In the genomic region with DNA sequence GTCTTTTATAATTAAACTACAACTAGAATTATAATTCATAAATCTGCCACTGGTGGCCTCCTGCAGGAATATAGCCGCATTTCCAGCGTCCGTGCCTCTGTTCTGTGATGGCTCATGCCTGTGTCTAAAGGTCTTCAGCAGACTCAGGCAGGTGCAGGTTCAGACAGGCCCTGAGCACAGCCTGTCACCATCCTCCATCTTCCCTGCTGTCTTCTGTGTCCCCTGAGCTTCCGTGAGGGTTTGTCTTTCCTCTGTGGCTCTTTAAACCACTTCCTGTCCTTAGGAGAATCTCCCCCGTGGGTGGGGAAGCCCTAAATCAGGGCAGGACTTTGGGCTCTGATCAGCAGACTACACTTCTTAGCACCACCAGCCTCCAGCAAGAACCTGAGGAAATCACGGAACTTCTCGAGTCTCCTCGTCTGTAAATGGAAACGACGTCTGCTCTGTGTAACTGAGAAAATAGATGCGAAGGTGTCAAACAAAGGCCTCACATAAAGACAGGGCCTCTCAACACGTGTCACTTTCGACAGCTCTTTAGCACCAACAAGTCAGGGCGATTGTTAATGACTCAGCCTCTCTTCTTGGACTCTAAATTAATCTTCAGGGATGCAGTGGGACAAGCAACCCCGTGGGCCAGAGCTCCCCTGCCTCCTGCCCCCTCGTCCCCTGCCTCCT, we compare ENCODE assay signal across 15 cellular contexts. TPM values are rescaled to one million over a fixed set of nuclear protein-coding genes. Genes with fewer than 3 reads are reported as not detected.
DNase-seq lines count a peak whose midpoint lies in the region; ATAC-seq and TF ChIP-seq lines count a peak whose summit lies in the region.
"Had no signal": no experiment of that assay in that cellular context is flagged by ENCODE, and none has a peak within 500 bp of the region (broad histone marks: within the 10 kb centered on the region; RNA-seq: fewer than 3 reads in every experiment).

No MANE protein-coding gene starts in this region.

- H3K27me3 Mint-ChIP-seq in endodermal cell (ENCODE audit: insufficient read depth): no peaks in the 10 kb centered on the region
- H3K27me3 Mint-ChIP-seq: B cell had no signal

- H3K9me3 Mint-ChIP-seq in endodermal cell: no peaks in the 10 kb centered on the region

- no peak overlapping the region for H3K4me3 Mint-ChIP-seq in endodermal cell
- H3K4me3 Mint-ChIP-seq: B cell had no signal

- H3K9ac ChIP-seq in BLaER1 (no peak overlapping the region), Loucy (ENCODE audit: low read depth, low read length, poor library complexity, severe bottlenecking) (peak overlapping the region; percentile 55), endodermal cell (ENCODE audit: extremely low read depth, low read length, poor library complexity, severe bottlenecking) (no peak overlapping the region)

- H2AFZ ChIP-seq in Loucy (ENCODE audit: low read length): no peak overlapping the region

- H4K20me1 ChIP-seq in BLaER1: no peaks in the 10 kb centered on the region
- no peaks in the 10 kb centered on the region for H4K20me1 ChIP-seq in Loucy (ENCODE audit: insufficient read depth, low read length, poor library complexity, severe bottlenecking)

- peaks cover 16% of the 10 kb centered on the region for H3K36me3 Mint-ChIP-seq in endodermal cell (ENCODE audit: low read depth)

- 90% methylated on average over 16 of the region's 16 CpGs for WGBS in endodermal cell (ENCODE audit: insufficient coverage in 1 of 2, insufficient read length in 1 of 2), 2 experiments

- H3K4me1 ChIP-seq in BLaER1: peaks cover 42% of the 10 kb centered on the region
- H3K4me1 ChIP-seq in Loucy (ENCODE audit: insufficient read depth, low read length, poor library complexity, severe bottlenecking): peaks cover 58% of the 10 kb centered on the region
- H3K4me1 ChIP-seq in endodermal cell (ENCODE audit: control insufficient read depth, insufficient read depth, low read length): no peaks in the 10 kb centered on the region
- H3K4me1 ChIP-seq: stomach had no signal

- H3K9me3 ChIP-seq in BLaER1 (no peaks in the 10 kb centered on the region), Loucy (ENCODE audit: insufficient read depth, low read depth, low read length) (no peaks in the 10 kb centered on the region), endodermal cell (ENCODE audit: control insufficient read depth, low read length) (no peaks in the 10 kb centered on the region)
- H3K9me3 ChIP-seq: stomach had no signal

- H3K4me1 Mint-ChIP-seq in endodermal cell: no peaks in the 10 kb centered on the region

- H3K79me2 ChIP-seq in Loucy (ENCODE audit: insufficient read depth, low read length): no peaks in the 10 kb centered on the region

- H3K4me2 ChIP-seq in BLaER1: peak overlapping the region; percentile 62
- H3K4me2 ChIP-seq in Loucy (ENCODE audit: low read depth, low read length, poor library complexity, severe bottlenecking): peak overlapping the region; percentile 12

- H3K4me3 ChIP-seq in BLaER1 (no peak overlapping the region), Loucy (ENCODE audit: low read length, poor library complexity, severe bottlenecking) (no peak overlapping the region), endodermal cell (ENCODE audit: low read length) (no peak overlapping the region)
- H3K4me3 ChIP-seq: stomach had no signal

- DNase-seq in GM13977 (ENCODE audit: low spot score) (peak; percentile 56), endodermal cell (no peak), NCI-H1436 (lab: John Stamatoyannopoulos, UW) (no peak)
- DNase-seq: effector CD4-positive, alpha-beta T cell; foreskin melanocyte; NCI-H2081 treated with DMSO at 0.1 percent for 48 hours; stimulated activated CD4-positive, alpha-beta T cell treated with anti-CD3 and anti-CD28 coated beads, Interleukin-4, amount 100 ng/mL, for 24 hours; stomach had no signal

- H3K27ac ChIP-seq in BLaER1: no peak overlapping the region; the same call in 1 of the 2 replicates
- H3K27ac ChIP-seq in endodermal cell (ENCODE audit: low read depth, low read length): no peak overlapping the region
- H3K27ac ChIP-seq: stomach had no signal

- TF ChIP-seq CTCF in GM13977 (IDR thresholded peaks at IDR 0.05; ENCODE audit: extremely low read depth, insufficient read depth, missing control alignments): no peak
- no peak for TF ChIP-seq CTCF in Loucy (conservative IDR thresholded peaks at IDR 0.05; ENCODE audit: low read length)
- no peak for TF ChIP-seq CTCF in endodermal cell (conservative IDR thresholded peaks at IDR 0.05)

- H3K27ac Mint-ChIP-seq in endodermal cell: peak overlapping the region; percentile 16
- H3K27ac Mint-ChIP-seq: B cell had no signal

- in situ Hi-C loops in GM13977 (cut with MboI; ENCODE audit: low pct_unique_long_range_greater_than_20kb, low sequenced_read_pairs, unreplicated experiment): loop anchor here (10.0 kb wide), 2 partner anchors 163 to 273 kb away; no protein-coding TSS in a partner anchor

- no peaks in the 10 kb centered on the region for H3K27me3 ChIP-seq in BLaER1
- H3K27me3 ChIP-seq in Loucy (ENCODE audit: insufficient read depth, low read length, poor library complexity, severe bottlenecking): no peaks in the 10 kb centered on the region
- H3K27me3 ChIP-seq in endodermal cell (ENCODE audit: control insufficient read depth, insufficient read depth, low read length, poor library complexity, severe bottlenecking): no peaks in the 10 kb centered on the region
- H3K27me3 ChIP-seq: stomach had no signal

- no peaks in the 10 kb centered on the region for H3K9me2 ChIP-seq in Loucy (replicated peaks; ENCODE audit: low read depth, low read length)

- H3F3A ChIP-seq in Loucy (ENCODE audit: low read depth): no peaks in the 10 kb centered on the region

- ATAC-seq in HG02763 (IDR thresholded peaks at IDR 0.05; ENCODE audit: unreplicated experiment): no peak
- no peak for ATAC-seq in HG03159 (IDR thresholded peaks at IDR 0.05; ENCODE audit: unreplicated experiment)
- ATAC-seq in GM18517 (IDR thresholded peaks at IDR 0.05; ENCODE audit: unreplicated experiment): no peak
- ATAC-seq: SK-N-SH treated with all-trans-retinoic acid at 6 μM for 48 hours had no signal

- H3K36me3 ChIP-seq in BLaER1 (peaks cover 15% of the 10 kb centered on the region; the same call in 1 of the 2 replicates), Loucy (ENCODE audit: insufficient read depth, low read length) (no peaks in the 10 kb centered on the region), endodermal cell (ENCODE audit: control insufficient read depth, insufficient read depth, low read length) (no peaks in the 10 kb centered on the region)

RNA-seq across cellular contexts. Expression of a gene that starts 24.1 kb away (rescaled TPM):
- total RNA-seq in endodermal cell: 10 to 100 TPM; 23.4 to 32.5 TPM
- polyA plus RNA-seq in endodermal cell (2013, experiment 1 of 2): 10.9 TPM
- 11.1 TPM for polyA plus RNA-seq in endodermal cell (2013, experiment 2 of 2)
